8 cellular contexts compared by ENCODE assay signal in the genomic region with DNA sequence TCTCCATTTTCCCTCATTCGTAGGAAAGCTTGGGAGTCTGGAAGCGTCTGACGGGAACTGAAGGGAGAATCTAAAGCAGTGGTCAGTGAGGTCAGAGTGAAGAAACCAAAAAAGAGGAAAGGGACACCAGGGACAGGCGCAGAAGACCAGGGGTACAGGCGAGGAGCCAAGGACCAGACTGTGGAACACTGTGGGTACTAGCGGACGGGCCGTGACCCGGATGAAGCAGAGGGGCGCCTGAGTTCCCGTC. TPM values are rescaled to one million over a fixed set of nuclear protein-coding genes. Genes with fewer than 3 reads are reported as not detected.
DNase-seq lines count a peak whose midpoint lies in the region; ATAC-seq and TF ChIP-seq lines count a peak whose summit lies in the region.

No MANE protein-coding gene starts in this region.

- DNase-seq in HFF-Myc (ENCODE audit: extremely low read depth, low read depth) (peak; percentile 61), mucosa of descending colon (no peak), NCI-H1105 treated with DMSO at 0.1 percent for 48 hours (lab: John Stamatoyannopoulos, UW) (no peak), SHP77 (lab: John Stamatoyannopoulos, UW) (no peak)
- DNase-seq in stimulated activated CD4-positive, alpha-beta T cell treated with anti-CD3 and anti-CD28 coated beads, Interleukin-4, amount 100 ng/mL, for 4 hours: no peak

- TF ChIP-seq CTCF in 22Rv1 (IDR thresholded peaks at IDR 0.05) (no peak), HFF-Myc (IDR thresholded peaks at IDR 0.05; ENCODE audit: low read depth, low read length, missing control alignments) (no peak), brain (conservative IDR thresholded peaks at IDR 0.05) (no peak), mucosa of descending colon (IDR thresholded peaks at IDR 0.05) (no peak)

- H3K4me1 ChIP-seq in mucosa of descending colon (ENCODE audit: low read depth): peaks cover 20% of the 10 kb centered on the region

- H3K36me3 ChIP-seq in mucosa of descending colon (ENCODE audit: low read depth): no peaks in the 10 kb centered on the region

- H3K4me1 Mint-ChIP-seq in brain: peaks cover 45% of the 10 kb centered on the region

- H3K9me3 ChIP-seq in mucosa of descending colon: no peaks in the 10 kb centered on the region

- peaks cover 4% of the 10 kb centered on the region for H3K36me3 Mint-ChIP-seq in brain

- H3K27ac ChIP-seq in 22Rv1: peak overlapping the region; percentile 91

- H3K9me3 Mint-ChIP-seq in brain: peaks cover 0 to 3% (median 0%) of the 10 kb centered on the region in 5 experiments

- intact Hi-C loops in mucosa of descending colon (cut with DNase I, micrococcal nuclease): no loop called here

- ATAC-seq in mucosa of descending colon (no peak), GM19023 (IDR thresholded peaks at IDR 0.05; ENCODE audit: unreplicated experiment) (no peak)

- H3K4me3 Mint-ChIP-seq in brain: peak overlapping the region; percentile 88 to 94 (median 92)

- H3K27ac Mint-ChIP-seq in brain: peak overlapping the region; percentile 97 to 100 (median 99)

- peaks cover 6% of the 10 kb centered on the region for H3K27me3 Mint-ChIP-seq in brain

- H3K4me3 ChIP-seq in HFF-Myc (replicated peaks; ENCODE audit: low read depth, low read length) (peak overlapping the region; percentile 100), mucosa of descending colon (peak overlapping the region; percentile 78)

RNA-seq across cellular contexts. Expression of gene MTX1, which starts 0.2 kb away (rescaled TPM):
- polyA plus RNA-seq in brain (ENCODE audit: insufficient read depth, low read depth, low replicate concordance): 77.4 TPM
- 10 to 100 TPM; 26.1 to 41.1 (median 35.6) TPM for total RNA-seq in mucosa of descending colon

RNA-seq across cellular contexts. Expression of gene THBS3, which starts 0.6 kb away (rescaled TPM):
- polyA plus RNA-seq in brain (ENCODE audit: insufficient read depth, low read depth, low replicate concordance): 26.7 TPM
- 10 to 100 TPM; 22.4 to 35.9 (median 33.9) TPM for total RNA-seq in mucosa of descending colon

RNA-seq across cellular contexts. Expression of gene TRIM46, which starts 34.7 kb away (rescaled TPM):
- 11.0 TPM for polyA plus RNA-seq in brain (ENCODE audit: insufficient read depth, low read depth, low replicate concordance)
- under 1 TPM; 0.26 to 0.76 (median 0.39) TPM for total RNA-seq in mucosa of descending colon

RNA-seq across cellular contexts. Expression of gene KRTCAP2, which starts 35.2 kb away (rescaled TPM):
- 390 TPM for polyA plus RNA-seq in brain (ENCODE audit: insufficient read depth, low read depth, low replicate concordance)
- total RNA-seq in mucosa of descending colon: 100 to 1,000 TPM; 162 to 190 (median 176) TPM

RNA-seq across cellular contexts. Expression of gene ENTREP3, which starts 47.0 kb away (rescaled TPM):
- polyA plus RNA-seq in brain (ENCODE audit: insufficient read depth, low read depth, low replicate concordance): 40.8 TPM
- 10 to 100 TPM; 16.9 to 42.6 (median 20.4) TPM for total RNA-seq in mucosa of descending colon
